ENCODE assay signal across 1 cellular context in genomic region chr10:109899578-109900355, GRCh38.
TF ChIP-seq lines count a peak whose summit lies in the region.

No MANE protein-coding gene starts in this region.

TF ChIP-seq in endothelial cell of umbilical vein, 7 proteins besides CTCF, POLR2A, EP300 and RAD21 (continued from another document):
- TF ChIP-seq FOS (IDR thresholded peaks at IDR 0.05; ENCODE audit: borderline replicate concordance, insufficient read depth, low read length) = peak; percentile 50
- TF ChIP-seq POLR2AphosphoS5 (IDR thresholded peaks at IDR 0.05; ENCODE audit: insufficient read depth, low read depth, low read length) = peak; percentile 25
- no peak for TF ChIP-seq MYC (IDR thresholded peaks at IDR 0.05; ENCODE audit: low read depth, low read length)
TF ChIP-seq in endothelial cell of umbilical vein: peak in this region for 4.
